32 cellular contexts compared by ENCODE assay signal in genomic region chr6:100883347-100883746, GRCh38.
"Had no signal": no experiment of that assay in that cellular context is flagged by ENCODE, and none has a peak within 500 bp of the region (broad histone marks: within the 10 kb centered on the region; RNA-seq: fewer than 3 reads in every experiment).

No MANE protein-coding gene starts in this region.

- H3K36me3 ChIP-seq: esophagus muscularis mucosa, gastrocnemius medialis, heart left ventricle had no signal

- ATAC-seq: activated CD4-positive, CD25-positive, alpha-beta regulatory T cell treated with anti-CD3 and anti-CD28 coated beads, Interleukin-2, amount 50 U/mL, for 24 hours; activated CD8-positive, alpha-beta T cell treated with anti-CD3 and anti-CD28 coated beads for 36 hours; activated T-cell treated with anti-CD3 and anti-CD28 coated beads, Interleukin-2, amount 50 U/mL, for 4 hours; activated T-helper 17 cell treated with anti-CD3 and anti-CD28 coated beads, Interleukin-2, amount 50 U/mL, for 72 hours; body of pancreas; effector memory CD8-positive, alpha-beta T cell; foreskin keratinocyte; gastrocnemius medialis; heart left ventricle; T-helper 17 cell had no signal

- H3K27ac Mint-ChIP-seq: activated B cell treated with CpG ODN at 0.5 μM for 24 hours; activated CD8-positive, alpha-beta T cell treated with anti-CD3 and anti-CD28 coated beads for 36 hours; activated naive CD8-positive, alpha-beta T cell; activated T-helper 17 cell treated with anti-CD3 and anti-CD28 coated beads, Interleukin-2, amount 50 U/mL, for 72 hours; effector memory CD8-positive, alpha-beta T cell; T-helper 17 cell; T-helper 2 cell treated with Interferon-gamma antibody and Interleukin-4, amounts not matched to agents 5 μg/mL and 100 μg/mL, for 36 hours had no signal

- H3K9me3 Mint-ChIP-seq: activated B cell treated with CpG ODN at 0.5 μM for 24 hours; activated CD8-positive, alpha-beta T cell treated with anti-CD3 and anti-CD28 coated beads for 36 hours; activated T-cell treated with anti-CD3 and anti-CD28 coated beads, Interleukin-2, amount 50 U/mL, for 4 hours; effector memory CD8-positive, alpha-beta T cell; T-helper 2 cell treated with Interferon-gamma antibody and Interleukin-4, amounts not matched to agents 5 μg/mL and 100 μg/mL, for 36 hours had no signal

- H3K27ac ChIP-seq: body of pancreas, esophagus muscularis mucosa, foreskin keratinocyte, gastrocnemius medialis, heart left ventricle, WERI-Rb-1 had no signal

- H3K4me3 Mint-ChIP-seq: activated B cell treated with CpG ODN at 0.5 μM for 24 hours; activated CD8-positive, alpha-beta T cell treated with anti-CD3 and anti-CD28 coated beads for 36 hours; activated naive CD8-positive, alpha-beta T cell; activated T-cell treated with anti-CD3 and anti-CD28 coated beads, Interleukin-2, amount 50 U/mL, for 4 hours; effector memory CD8-positive, alpha-beta T cell; T-helper 17 cell; T-helper 2 cell treated with Interferon-gamma antibody and Interleukin-4, amounts not matched to agents 5 μg/mL and 100 μg/mL, for 36 hours had no signal

- H3K27me3 Mint-ChIP-seq: activated B cell treated with CpG ODN at 0.5 μM for 24 hours; activated CD8-positive, alpha-beta T cell treated with anti-CD3 and anti-CD28 coated beads for 36 hours; activated naive CD8-positive, alpha-beta T cell; activated T-helper 17 cell treated with anti-CD3 and anti-CD28 coated beads, Interleukin-2, amount 50 U/mL, for 72 hours; effector memory CD8-positive, alpha-beta T cell; T-helper 17 cell had no signal

- H3K27me3 ChIP-seq: body of pancreas, esophagus muscularis mucosa, foreskin keratinocyte, gastrocnemius medialis, heart left ventricle had no signal

- FAIRE-seq: colon had no signal

- DNase-seq: activated B cell treated with CpG ODN at 0.5 μM for 24 hours; activated CD4-positive, alpha-beta T cell treated with anti-CD3 and anti-CD28 coated beads for 48 hours; activated CD4-positive, alpha-beta T cell treated with anti-CD3 and anti-CD28 coated beads, Interleukin-2, amount 50 U/mL, for 1 hour; activated CD4-positive, alpha-beta T cell treated with anti-CD3 and anti-CD28 coated beads, Interleukin-2, amount 50 U/mL, for 48 hours; activated CD8-positive, alpha-beta memory T cell treated with anti-CD3 and anti-CD28 coated beads for 24 hours; activated CD8-positive, alpha-beta T cell treated with anti-CD3 and anti-CD28 coated beads for 36 hours; activated effector memory CD4-positive, alpha-beta T cell treated with Interleukin-2 at 50 U/mL for 16 hours; activated gamma-delta T cell treated with Interleukin-2 at 50 U/mL for 16 hours; activated naive CD4-positive, alpha-beta T cell treated with anti-CD3 and anti-CD28 coated beads, Interleukin-2, amount 50 U/mL, for 16 hours; activated naive CD4-positive, alpha-beta T cell treated with Interleukin-2 at 50 U/mL for 16 hours; activated T-cell treated with anti-CD3 and anti-CD28 coated beads, Interleukin-2, amount 50 U/mL, for 4 hours; amniotic stem cell; aorta; body of pancreas; caudate nucleus; cortex of kidney; dermis blood vessel endothelial cell; effector CD4-positive, alpha-beta T cell; effector memory CD8-positive, alpha-beta T cell; foreskin keratinocyte; gastrocnemius medialis; glutamatergic neuron; heart left ventricle; T-helper 17 cell; T1000; WERI-Rb-1 had no signal

- H3K4me3 ChIP-seq: body of pancreas, esophagus muscularis mucosa, gastrocnemius medialis, heart left ventricle had no signal

- H3K9me3 ChIP-seq: body of pancreas, esophagus muscularis mucosa, gastrocnemius medialis, heart left ventricle had no signal
